In genomic region chr17:81390436-81391214, GRCh38 we compare ENCODE assay signal across 16 cellular contexts. TPM values are rescaled to one million over a fixed set of nuclear protein-coding genes. Genes with fewer than 3 reads are reported as not detected.
DNase-seq lines count a peak whose midpoint lies in the region; FAIRE-seq and TF ChIP-seq lines count a peak whose summit lies in the region.
"Had no signal": no experiment of that assay in that cellular context is flagged by ENCODE, and none has a peak within 500 bp of the region (broad histone marks: within the 10 kb centered on the region; RNA-seq: fewer than 3 reads in every experiment).

No MANE protein-coding gene starts in this region.

- H3K36me3 ChIP-seq in HEK293 (ENCODE audit: control insufficient read depth in 2 of 2, insufficient read depth in 1 of 2, low read length in 2 of 2) (peaks cover 0 to 8% of the 10 kb centered on the region in 2 experiments; a peak in 1 of 3 replicates), stomach smooth muscle (ENCODE audit: control insufficient read depth in 2 of 2, insufficient read depth in 2 of 2, low read length in 2 of 2) (no peaks in the 10 kb centered on the region)
- H3K36me3 ChIP-seq: Peyer's patch had no signal

- peaks cover 29% of the 10 kb centered on the region for H3K4me1 ChIP-seq in HEK293 (ENCODE audit: control insufficient read depth, insufficient read depth, low read length)
- peaks cover 81% of the 10 kb centered on the region for H3K4me1 ChIP-seq in stomach smooth muscle (ENCODE audit: control insufficient read depth, insufficient read depth, low read length)

- H3K4me1 Mint-ChIP-seq in brain (peaks cover 70% of the 10 kb centered on the region), mesothelial cell of epicardium (peaks cover 71% of the 10 kb centered on the region)

- H3K36me3 Mint-ChIP-seq in brain (no peaks in the 10 kb centered on the region), mesothelial cell of epicardium (no peaks in the 10 kb centered on the region)
- H3K36me3 Mint-ChIP-seq: naive B cell had no signal

- POLR2A ChIA-PET in HEK293 (lab: Yijun Ruan, JAX) = interaction anchor here (2.2 kb wide), 1 partner anchor 61 kb away, joined by 6 read pairs; no protein-coding TSS in a partner anchor

- H3K27me3 Mint-ChIP-seq in brain (peaks cover 23% of the 10 kb centered on the region), mesothelial cell of epicardium (ENCODE audit: low read depth) (no peaks in the 10 kb centered on the region)

- no peak for DNase-seq in mesothelial cell of epicardium (ENCODE audit: low spot score in 2 of 2, unreplicated experiment in 2 of 2)
- DNase-seq in NCI-H774 (lab: John Stamatoyannopoulos, UW) = no peak
- no peak for DNase-seq in frontal cortex (ENCODE audit: low spot score in 2 of 2)
- no peak for DNase-seq in T1000 (lab: John Stamatoyannopoulos, UW)
- no peak for DNase-seq in H54 (ENCODE audit: insufficient read length, low spot score)
- DNase-seq: activated CD4-positive, alpha-beta T cell treated with anti-CD3 and anti-CD28 coated beads for 48 hours; effector CD8-positive, alpha-beta T cell; naive B cell; NCI-H1417; NCI-H510A treated with DMSO at 0.1 percent for 48 hours; Peyer's patch; stimulated activated CD4-positive, alpha-beta T cell treated with anti-CD3 and anti-CD28 coated beads, Interleukin-15, amount 100 ng/mL, for 24 hours had no signal

- no peak overlapping the region for H3K9ac ChIP-seq in stomach smooth muscle (ENCODE audit: low read length in 2 of 2)

- TF ChIP-seq CTCF in HEK293 (tag by site-specific recombination; IDR thresholded peaks at IDR 0.05) (no peak), brain (conservative IDR thresholded peaks at IDR 0.05) (no peak), mesothelial cell of epicardium (IDR thresholded peaks at IDR 0.05; ENCODE audit: unreplicated experiment) (no peak)

- H3K27ac Mint-ChIP-seq in brain = peak overlapping the region; percentile 90 to 99 (median 96)
- H3K27ac Mint-ChIP-seq in mesothelial cell of epicardium = peak overlapping the region; percentile 96

- no peak overlapping the region; the same call in 1 of the 2 replicates for H3K27ac ChIP-seq in HEK293 (ENCODE audit: extremely low read depth, low read depth, low read length)
- H3K27ac ChIP-seq in stomach smooth muscle (ENCODE audit: low read length) = peak overlapping the region; percentile 98

- no peaks in the 10 kb centered on the region for H3K27me3 ChIP-seq in stomach smooth muscle (ENCODE audit: control insufficient read depth in 1 of 2, insufficient read depth in 2 of 2, low read length in 2 of 2)
- H3K27me3 ChIP-seq: Peyer's patch had no signal

- CTCF ChIA-PET in HEK293 (lab: Yijun Ruan, JAX) = interaction anchor here (0.6 kb wide), 2 partner anchors 19 to 101 kb away, joined by 3 to 4 read pairs; no protein-coding TSS in a partner anchor

- no peak overlapping the region for H3K4me3 ChIP-seq in HEK293 (ENCODE audit: low read depth, low read length)
- H3K4me3 ChIP-seq in stomach smooth muscle (ENCODE audit: low read length in 2 of 2) = no peak overlapping the region
- H3K4me3 ChIP-seq: Peyer's patch had no signal

- H3K9me3 Mint-ChIP-seq in brain (peaks cover 0 to 3% (median 0%) of the 10 kb centered on the region in 5 experiments), mesothelial cell of epicardium (no peaks in the 10 kb centered on the region)

- H3K9me3 ChIP-seq in HEK293 (ENCODE audit: control insufficient read depth, insufficient read depth, low read depth, low read length) = no peaks in the 10 kb centered on the region
- no peaks in the 10 kb centered on the region for H3K9me3 ChIP-seq in stomach smooth muscle (ENCODE audit: control insufficient read depth in 2 of 2, low read length in 2 of 2)
- H3K9me3 ChIP-seq: Peyer's patch had no signal

- TF ChIP-seq POLR2A in H54 (IDR thresholded peaks at IDR 0.05; ENCODE audit: low read depth, low read length) = no peak

- H3K4me3 Mint-ChIP-seq in brain (peak overlapping the region; percentile 83 to 97 (median 89)), mesothelial cell of epicardium (peak overlapping the region; percentile 31)

- no peak for FAIRE-seq in frontal cortex (lab: Jason Lieb, UNC)
- no peak for FAIRE-seq in H54 (lab: Jason Lieb, UNC)
- FAIRE-seq: astrocyte had no signal

TF ChIP-seq in HEK293, 187 proteins besides CTCF, POLR2A, EP300 and RAD21:
- TF ChIP-seq ZBTB6 (tag by site-specific recombination; IDR thresholded peaks at IDR 0.05) (no peak), ZNF398 (tag by site-specific recombination; IDR thresholded peaks at IDR 0.05) (peak; percentile 88)

RNA-seq across cellular contexts. Expression of gene BAHCC1, which starts 4.6 kb away (rescaled TPM):
- polyA plus RNA-seq in brain (ENCODE audit: insufficient read depth, low read depth, low replicate concordance) = 19.5 TPM
- 34.9 to 36.4 TPM (median 35.1 TPM) in 3 replicates for total RNA-seq in mesothelial cell of epicardium
- 5.7 TPM for total RNA-seq in frontal cortex
